In the genomic region with DNA sequence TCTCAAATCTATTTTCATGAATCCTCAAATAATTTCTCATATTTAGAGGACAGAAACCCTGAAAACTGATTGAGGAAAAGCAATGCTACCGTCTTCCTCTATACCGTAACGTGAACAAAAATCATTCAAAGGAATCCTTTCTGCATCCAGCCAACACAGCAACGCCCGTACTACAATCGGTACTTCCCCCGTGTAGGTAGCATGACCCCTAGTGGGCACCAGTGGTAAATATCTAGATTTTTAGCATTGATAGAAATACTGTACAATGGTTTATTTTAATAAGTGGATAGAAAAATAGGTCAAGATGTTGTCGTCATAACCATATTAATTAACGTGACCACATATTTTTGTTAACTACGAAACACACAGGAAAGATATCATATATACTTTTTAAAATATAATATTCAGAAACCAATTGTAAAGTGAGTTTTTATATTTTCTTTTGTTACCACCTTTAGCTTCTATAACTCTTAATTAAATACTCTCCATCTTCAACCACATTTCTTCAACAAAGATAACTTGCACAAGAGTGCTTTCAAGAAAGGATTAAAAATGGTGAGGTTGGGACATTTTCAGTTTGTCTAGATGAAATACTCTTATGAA, we compare ENCODE assay signal across 8 cellular contexts.
A peak's percentile ranks its signal among the peaks of the same experiment; 100 is the strongest.
DNase-seq lines count a peak whose midpoint lies in the region; ATAC-seq and TF ChIP-seq lines count a peak whose summit lies in the region.

No MANE protein-coding gene starts in this region.

- peak; percentile 61 to 68 for DNase-seq in cardiac muscle cell (ENCODE audit: low read depth in 1 of 2, low spot score in 1 of 2)
- no peak for DNase-seq in Right ventricle myocardium inferior (ENCODE audit: missing footprints)
- DNase-seq in Karpas-422 = peak; percentile 82
- DNase-seq in SK-MEL-5 (ENCODE audit: low read depth, low spot score) = peak; percentile 62
- DNase-seq in esophagus squamous epithelium (lab: John Stamatoyannopoulos, UW) = no peak
- DNase-seq in osteoblast (ENCODE audit: insufficient read length, low spot score, missing footprints) = peak; percentile 65
- no peak for DNase-seq in activated gamma-delta T cell (lab: John Stamatoyannopoulos, UW)

- 5% methylated on average over 10 of the region's 10 CpGs for WGBS in esophagus squamous epithelium, 2 donors

- no peaks in the 10 kb centered on the region for H3K4me1 ChIP-seq in cardiac muscle cell (ENCODE audit: low read depth)
- H3K4me1 ChIP-seq in Karpas-422 (ENCODE audit: low read length) = peaks cover 5% of the 10 kb centered on the region; the same call in 1 of the 2 replicates
- H3K4me1 ChIP-seq in esophagus squamous epithelium = no peaks in the 10 kb centered on the region
- no peaks in the 10 kb centered on the region for H3K4me1 ChIP-seq in osteoblast (ENCODE audit: insufficient read depth, low read length)

- H3K36me3 ChIP-seq in cardiac muscle cell = no peaks in the 10 kb centered on the region
- H3K36me3 ChIP-seq in Karpas-422 (ENCODE audit: insufficient read depth, low read length) = no peaks in the 10 kb centered on the region
- H3K36me3 ChIP-seq in esophagus squamous epithelium = no peaks in the 10 kb centered on the region
- no peaks in the 10 kb centered on the region for H3K36me3 ChIP-seq in osteoblast (ENCODE audit: insufficient read depth, low read length)

- H3K9me2 ChIP-seq in Karpas-422 (replicated peaks; ENCODE audit: insufficient read depth, low read length) = no peaks in the 10 kb centered on the region

- no peaks in the 10 kb centered on the region for H4K20me1 ChIP-seq in Karpas-422 (ENCODE audit: insufficient read depth, low read depth, low read length)
- no peaks in the 10 kb centered on the region for H4K20me1 ChIP-seq in osteoblast (ENCODE audit: insufficient read depth, low read length)

- H3K9me3 ChIP-seq in cardiac muscle cell (ENCODE audit: low read depth) = no peaks in the 10 kb centered on the region
- H3K9me3 ChIP-seq in Karpas-422 (ENCODE audit: low read length) = no peaks in the 10 kb centered on the region
- H3K9me3 ChIP-seq in esophagus squamous epithelium = no peaks in the 10 kb centered on the region
- peaks cover 2% of the 10 kb centered on the region for H3K9me3 ChIP-seq in osteoblast (ENCODE audit: low read depth, low read length)

- H3K4me2 ChIP-seq in Karpas-422 (ENCODE audit: low read depth, low read length, poor library complexity, severe bottlenecking) (no peak overlapping the region), osteoblast (ENCODE audit: insufficient read depth, low read length) (no peak overlapping the region)

- H3K4me3 ChIP-seq in cardiac muscle cell (no peak overlapping the region), Karpas-422 (ENCODE audit: low read length) (no peak overlapping the region), esophagus squamous epithelium (no peak overlapping the region), osteoblast (ENCODE audit: insufficient read depth, low read length) (no peak overlapping the region)

- no peak overlapping the region for H3K9ac ChIP-seq in Karpas-422 (ENCODE audit: low read length)

- TF ChIP-seq CTCF in cardiac muscle cell (IDR thresholded peaks at IDR 0.05; ENCODE audit: low read depth, low read length) = peak; percentile 80
- TF ChIP-seq CTCF in esophagus squamous epithelium (IDR thresholded peaks at IDR 0.05) = peak; percentile 52 to 75 (median 64)
- peak; percentile 80 for TF ChIP-seq CTCF in osteoblast (IDR thresholded peaks at IDR 0.05; ENCODE audit: extremely low read depth, low read depth, low read length)

- no peaks in the 10 kb centered on the region for H3K27me3 ChIP-seq in cardiac muscle cell
- H3K27me3 ChIP-seq in Karpas-422 (ENCODE audit: low read length) = no peaks in the 10 kb centered on the region
- no peaks in the 10 kb centered on the region for H3K27me3 ChIP-seq in esophagus squamous epithelium
- H3K27me3 ChIP-seq in osteoblast (ENCODE audit: insufficient read depth, low read length) = no peaks in the 10 kb centered on the region

- ATAC-seq in Right ventricle myocardium inferior (no peak), GM21723 (IDR thresholded peaks at IDR 0.05; ENCODE audit: unreplicated experiment) (peak; percentile 84)

- no peak overlapping the region for H2AFZ ChIP-seq in Karpas-422 (ENCODE audit: low read length)
- H2AFZ ChIP-seq in osteoblast (ENCODE audit: low read length) = no peak overlapping the region

- H3K27ac ChIP-seq in cardiac muscle cell (no peak overlapping the region), Karpas-422 (ENCODE audit: low read length) (no peak overlapping the region), esophagus squamous epithelium (no peak overlapping the region), osteoblast (ENCODE audit: low read depth, low read length) (no peak overlapping the region)

- in situ Hi-C loops in SK-MEL-5 (cut with HindIII; ENCODE audit: low pct_unique_long_range_greater_than_20kb, low sequenced_read_pairs) = no loop called here

- intact Hi-C loops in Right ventricle myocardium inferior (cut with DNase I) (loop anchor here (2.0 kb wide), 1 partner anchor 1017 kb away; no protein-coding TSS in a partner anchor), esophagus squamous epithelium (cut with DNase I) (no loop called here)

- no peak for TF ChIP-seq POLR2A in esophagus squamous epithelium (IDR thresholded peaks at IDR 0.05)

- H3K79me2 ChIP-seq in Karpas-422 (ENCODE audit: low read length) (no peaks in the 10 kb centered on the region), osteoblast (ENCODE audit: insufficient read depth, low read length) (no peaks in the 10 kb centered on the region)

Comparison
In these comparisons a context has a peak if more than half of its experiments do, and no peak if none do; other contexts are left out.
1. DNase-seq: peak in cardiac muscle cell (2 of 2), Karpas-422 (single experiment), SK-MEL-5 (single experiment) and osteoblast (single experiment); none in Right ventricle myocardium inferior (single experiment), esophagus squamous epithelium (single experiment) and activated gamma-delta T cell (single experiment).
2. Peak in every context shown above with its lines, with median percentiles within 50 percentile points of each other: CTCF ChIP-seq.